Comparison of ENCODE assay signal across 9 cellular contexts in genomic region chr1:156591181-156591431, GRCh38. TPM values are rescaled to one million over a fixed set of nuclear protein-coding genes. Genes with fewer than 3 reads are reported as not detected.
DNase-seq lines count a peak whose midpoint lies in the region; ATAC-seq, FAIRE-seq and TF ChIP-seq lines count a peak whose summit lies in the region.
"Had no signal": no experiment of that assay in that cellular context is flagged by ENCODE, and none has a peak within 500 bp of the region (broad histone marks: within the 10 kb centered on the region; RNA-seq: fewer than 3 reads in every experiment).

No MANE protein-coding gene starts in this region.

- peak overlapping the region; percentile 88 for H3K27ac Mint-ChIP-seq in activated naive CD4-positive, alpha-beta T cell treated with anti-CD3 and anti-CD28 coated beads for 36 hours
- H3K27ac Mint-ChIP-seq in activated T-helper 1 cell treated with anti-CD3 and anti-CD28 coated beads, Interleukin-12 subunit alpha, Interleukin-12 subunit beta, Interleukin-2, Interleukin-4 antibody, amounts not matched to agents 30 ng/mL and 10 ng/mL and 1 ng/mL, durations not matched to agents 14 hours and 24 hours and 36 hours: peak overlapping the region; percentile 85
- peak overlapping the region; percentile 90 to 96 (median 94) for H3K27ac Mint-ChIP-seq in immature natural killer cell

- peak overlapping the region; percentile 83 for H3K4me3 Mint-ChIP-seq in activated naive CD4-positive, alpha-beta T cell treated with anti-CD3 and anti-CD28 coated beads for 36 hours
- peak overlapping the region; percentile 83 for H3K4me3 Mint-ChIP-seq in activated T-helper 1 cell treated with anti-CD3 and anti-CD28 coated beads, Interleukin-12 subunit alpha, Interleukin-12 subunit beta, Interleukin-2, Interleukin-4 antibody, amounts not matched to agents 30 ng/mL and 10 ng/mL and 1 ng/mL, durations not matched to agents 14 hours and 24 hours and 36 hours
- H3K4me3 Mint-ChIP-seq in immature natural killer cell: peak overlapping the region; percentile 88 to 93 (median 91)

- H3K9me3 Mint-ChIP-seq in activated naive CD4-positive, alpha-beta T cell treated with anti-CD3 and anti-CD28 coated beads for 36 hours: no peaks in the 10 kb centered on the region
- no peaks in the 10 kb centered on the region for H3K9me3 Mint-ChIP-seq in activated T-helper 1 cell treated with anti-CD3 and anti-CD28 coated beads, Interleukin-12 subunit alpha, Interleukin-12 subunit beta, Interleukin-2, Interleukin-4 antibody, amounts not matched to agents 30 ng/mL and 10 ng/mL and 1 ng/mL, durations not matched to agents 14 hours and 24 hours and 36 hours
- H3K9me3 Mint-ChIP-seq in immature natural killer cell: no peaks in the 10 kb centered on the region

- H3K36me3 ChIP-seq in thoracic aorta: peaks cover 3% of the 10 kb centered on the region

- no peak for TF ChIP-seq CTCF in thoracic aorta (IDR thresholded peaks at IDR 0.05)

- peaks cover 13% of the 10 kb centered on the region for H3K36me3 Mint-ChIP-seq in activated naive CD4-positive, alpha-beta T cell treated with anti-CD3 and anti-CD28 coated beads for 36 hours (ENCODE audit: low read depth)
- H3K36me3 Mint-ChIP-seq in activated T-helper 1 cell treated with anti-CD3 and anti-CD28 coated beads, Interleukin-12 subunit alpha, Interleukin-12 subunit beta, Interleukin-2, Interleukin-4 antibody, amounts not matched to agents 30 ng/mL and 10 ng/mL and 1 ng/mL, durations not matched to agents 14 hours and 24 hours and 36 hours (ENCODE audit: low read depth): peaks cover 19% of the 10 kb centered on the region
- peaks cover 3 to 8% (median 8%) of the 10 kb centered on the region in 3 donors for H3K36me3 Mint-ChIP-seq in immature natural killer cell

- peak overlapping the region; percentile 37 to 86 for H3K27ac ChIP-seq in thoracic aorta

- peak; percentile 19 for DNase-seq in activated naive CD4-positive, alpha-beta T cell treated with anti-CD3 and anti-CD28 coated beads for 36 hours
- DNase-seq in activated naive CD4-positive, alpha-beta T cell treated with Interleukin-2 at 50 U/mL for 16 hours: no peak
- no peak for DNase-seq in activated T-helper 1 cell treated with anti-CD3 and anti-CD28 coated beads, Interleukin-12 subunit alpha, Interleukin-12 subunit beta, Interleukin-2, Interleukin-4 antibody, amounts not matched to agents 30 ng/mL and 10 ng/mL and 1 ng/mL, durations not matched to agents 14 hours and 24 hours and 36 hours (ENCODE audit: low spot score)
- no peak for DNase-seq in immature natural killer cell
- no peak for DNase-seq in thoracic aorta (ENCODE audit: low spot score)
- DNase-seq in OCI-M1 (lab: John Stamatoyannopoulos, UW): no peak
- DNase-seq in GM12892 (ENCODE audit: insufficient read length): no peak
- DNase-seq in midbrain (lab: John Stamatoyannopoulos, UW): no peak

- intact Hi-C loops in activated naive CD4-positive, alpha-beta T cell treated with anti-CD3 and anti-CD28 coated beads for 36 hours (cut with micrococcal nuclease): loop anchor here (1.0 kb wide), 2 partner anchors 9 to 10 kb away; partner anchors contain the start of gene GPATCH4
- intact Hi-C loops in activated T-helper 1 cell treated with anti-CD3 and anti-CD28 coated beads, Interleukin-12 subunit alpha, Interleukin-12 subunit beta, Interleukin-2, Interleukin-4 antibody, amounts not matched to agents 30 ng/mL and 10 ng/mL and 1 ng/mL, durations not matched to agents 14 hours and 24 hours and 36 hours (cut with micrococcal nuclease): loop anchor here (1.0 to 5.0 kb wide), 4 partner anchors 10 to 253 kb away; partner anchors contain the start of genes CCT3, GPATCH4, IQGAP3 and ISG20L2

- TF ChIP-seq POLR2A in GM12892 (IDR thresholded peaks at IDR 0.05; ENCODE audit: low read depth, low read length): no peak

- H3K27me3 Mint-ChIP-seq in activated naive CD4-positive, alpha-beta T cell treated with anti-CD3 and anti-CD28 coated beads for 36 hours (ENCODE audit: low read depth): no peaks in the 10 kb centered on the region
- no peaks in the 10 kb centered on the region for H3K27me3 Mint-ChIP-seq in activated T-helper 1 cell treated with anti-CD3 and anti-CD28 coated beads, Interleukin-12 subunit alpha, Interleukin-12 subunit beta, Interleukin-2, Interleukin-4 antibody, amounts not matched to agents 30 ng/mL and 10 ng/mL and 1 ng/mL, durations not matched to agents 14 hours and 24 hours and 36 hours (ENCODE audit: insufficient read depth)
- H3K27me3 Mint-ChIP-seq in immature natural killer cell (ENCODE audit: low read depth in 3 of 3): peaks cover 2% of the 10 kb centered on the region in 3 donors

- H3K4me1 ChIP-seq in thoracic aorta (ENCODE audit: control insufficient read depth in 1 of 2, low read depth in 2 of 2): peaks cover 4 to 15% of the 10 kb centered on the region in 2 donors

- no peak for FAIRE-seq in GM12892 (lab: Jason Lieb, UNC)

- CTCF ChIA-PET in activated naive CD4-positive, alpha-beta T cell treated with anti-CD3 and anti-CD28 coated beads for 36 hours (lab: Charles Lee): interaction anchor here (0.9 to 3.6 kb wide), 13 partner anchors 9 to 135 kb away, joined by 3 to 21 read pairs (median 4); no protein-coding TSS in a partner anchor

- H3K4me1 Mint-ChIP-seq in activated naive CD4-positive, alpha-beta T cell treated with anti-CD3 and anti-CD28 coated beads for 36 hours (ENCODE audit: low read depth): peaks cover 28% of the 10 kb centered on the region
- peaks cover 19% of the 10 kb centered on the region for H3K4me1 Mint-ChIP-seq in activated T-helper 1 cell treated with anti-CD3 and anti-CD28 coated beads, Interleukin-12 subunit alpha, Interleukin-12 subunit beta, Interleukin-2, Interleukin-4 antibody, amounts not matched to agents 30 ng/mL and 10 ng/mL and 1 ng/mL, durations not matched to agents 14 hours and 24 hours and 36 hours (ENCODE audit: low read depth)
- H3K4me1 Mint-ChIP-seq in immature natural killer cell: peaks cover 17 to 21% of the 10 kb centered on the region in 2 donors

- no peaks in the 10 kb centered on the region for H3K9me3 ChIP-seq in thoracic aorta

- no peaks in the 10 kb centered on the region for H3K27me3 ChIP-seq in thoracic aorta (replicated peaks; ENCODE audit: insufficient read depth)

- H3K4me3 ChIP-seq in thoracic aorta: peak overlapping the region; percentile 90

- no peak for ATAC-seq in thoracic aorta (ENCODE audit: insufficient number of reproducible peaks, low FRiP score, low read depth)

RNA-seq across cellular contexts. Expression of gene NAXE, which starts 0.5 kb away (rescaled TPM):
- total RNA-seq in activated naive CD4-positive, alpha-beta T cell treated with anti-CD3 and anti-CD28 coated beads for 36 hours: 10 to 100 TPM; 77.4 to 84.6 TPM
- 77.8 and 78.0 TPM in 2 replicates for total RNA-seq in activated T-helper 1 cell treated with anti-CD3 and anti-CD28 coated beads, Interleukin-12 subunit alpha, Interleukin-12 subunit beta, Interleukin-2, Interleukin-4 antibody, amounts not matched to agents 30 ng/mL and 10 ng/mL and 1 ng/mL, durations not matched to agents 14 hours and 24 hours and 36 hours
- 100 to 1,000 TPM; 141 to 239 (median 202) TPM for polyA plus RNA-seq in immature natural killer cell
- total RNA-seq in thoracic aorta: 10 to 100 TPM; 38.3 to 66.5 TPM
- 57.6 TPM for polyA plus RNA-seq in GM12892 (2012; ENCODE audit: missing spikeins)

RNA-seq across cellular contexts. Expression of gene GPATCH4, which starts 10.2 kb away (rescaled TPM):
- 10 to 100 TPM; 37.5 to 38.3 TPM for total RNA-seq in activated naive CD4-positive, alpha-beta T cell treated with anti-CD3 and anti-CD28 coated beads for 36 hours
- total RNA-seq in activated T-helper 1 cell treated with anti-CD3 and anti-CD28 coated beads, Interleukin-12 subunit alpha, Interleukin-12 subunit beta, Interleukin-2, Interleukin-4 antibody, amounts not matched to agents 30 ng/mL and 10 ng/mL and 1 ng/mL, durations not matched to agents 14 hours and 24 hours and 36 hours: 102 and 104 TPM in 2 replicates
- 10 to 100 TPM in 2 of 3 donors, 1 to 10 TPM in 1; 7.7 to 42.2 (median 15.9) TPM for polyA plus RNA-seq in immature natural killer cell
- 10 to 100 TPM in 1 of 2 donors, 1 to 10 TPM in 1; 8.1 to 69.3 TPM for total RNA-seq in thoracic aorta
- polyA plus RNA-seq in GM12892 (2012; ENCODE audit: missing spikeins): 42.9 TPM

RNA-seq across cellular contexts. Expression of gene TTC24, which starts 11.6 kb away (rescaled TPM):
- total RNA-seq in activated naive CD4-positive, alpha-beta T cell treated with anti-CD3 and anti-CD28 coated beads for 36 hours: 1 to 10 TPM; 3.1 to 3.9 TPM
- 3.7 and 4.1 TPM in 2 replicates for total RNA-seq in activated T-helper 1 cell treated with anti-CD3 and anti-CD28 coated beads, Interleukin-12 subunit alpha, Interleukin-12 subunit beta, Interleukin-2, Interleukin-4 antibody, amounts not matched to agents 30 ng/mL and 10 ng/mL and 1 ng/mL, durations not matched to agents 14 hours and 24 hours and 36 hours
- polyA plus RNA-seq in immature natural killer cell: 1 to 10 TPM in 1 of 3 donors, under 1 TPM in 2; 0.40 to 1.1 (median 0.72) TPM
- total RNA-seq in thoracic aorta: not detected
- polyA plus RNA-seq in GM12892 (2012; ENCODE audit: missing spikeins): 0.68 TPM
- total RNA-seq: dermis microvascular lymphatic vessel endothelial cell had no signal

RNA-seq across cellular contexts. Expression of gene IQGAP3, which starts 18.7 kb away (rescaled TPM):
- total RNA-seq in activated naive CD4-positive, alpha-beta T cell treated with anti-CD3 and anti-CD28 coated beads for 36 hours: 10 to 100 TPM in 1 of 2 experiments, 1 to 10 TPM in 1; 9.4 to 10.6 TPM
- 10.3 and 11.2 TPM in 2 replicates for total RNA-seq in activated T-helper 1 cell treated with anti-CD3 and anti-CD28 coated beads, Interleukin-12 subunit alpha, Interleukin-12 subunit beta, Interleukin-2, Interleukin-4 antibody, amounts not matched to agents 30 ng/mL and 10 ng/mL and 1 ng/mL, durations not matched to agents 14 hours and 24 hours and 36 hours
- polyA plus RNA-seq in immature natural killer cell: not detected
- total RNA-seq in thoracic aorta: 1 to 10 TPM; 2.2 to 3.5 TPM
- 4.8 TPM for polyA plus RNA-seq in GM12892 (2012; ENCODE audit: missing spikeins)

RNA-seq across cellular contexts. Expression of gene HAPLN2, which starts 28.1 kb away (rescaled TPM):
- total RNA-seq in activated naive CD4-positive, alpha-beta T cell treated with anti-CD3 and anti-CD28 coated beads for 36 hours: under 1 TPM; 0.40 to 0.55 TPM
- not detected in 2 replicates for total RNA-seq in activated T-helper 1 cell treated with anti-CD3 and anti-CD28 coated beads, Interleukin-12 subunit alpha, Interleukin-12 subunit beta, Interleukin-2, Interleukin-4 antibody, amounts not matched to agents 30 ng/mL and 10 ng/mL and 1 ng/mL, durations not matched to agents 14 hours and 24 hours and 36 hours
- polyA plus RNA-seq in immature natural killer cell: not detected
- total RNA-seq in thoracic aorta: 1 to 10 TPM in 1 of 2 donors, not detected in 1; 1.2 TPM
- not detected for polyA plus RNA-seq in GM12892 (2012; ENCODE audit: missing spikeins)
- total RNA-seq: dermis microvascular lymphatic vessel endothelial cell had no signal
